19 cellular contexts compared by ENCODE assay signal in the genomic region with DNA sequence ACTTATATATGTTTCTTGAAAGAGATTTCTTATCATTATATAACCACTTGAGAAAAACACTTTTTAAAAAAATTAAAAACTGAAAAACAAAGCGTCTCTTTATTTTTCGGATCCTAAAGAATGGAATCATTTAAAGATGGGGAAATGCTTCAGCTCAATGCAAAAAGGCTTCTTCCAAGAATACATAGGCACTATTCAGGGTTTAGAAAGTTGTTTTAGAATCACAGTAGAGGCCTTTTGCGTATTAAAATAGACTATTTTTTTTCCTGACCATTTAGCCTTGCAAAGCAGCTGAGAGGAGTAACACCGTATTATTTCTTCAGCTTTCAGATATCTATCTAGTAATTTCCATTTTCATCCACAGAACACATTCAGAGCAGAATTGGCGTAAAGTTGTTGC. TPM values are rescaled to one million over a fixed set of nuclear protein-coding genes. Genes with fewer than 3 reads are reported as not detected.
DNase-seq lines count a peak whose midpoint lies in the region; ATAC-seq and TF ChIP-seq lines count a peak whose summit lies in the region.
"Had no signal": no experiment of that assay in that cellular context is flagged by ENCODE, and none has a peak within 500 bp of the region (broad histone marks: within the 10 kb centered on the region; RNA-seq: fewer than 3 reads in every experiment).

No MANE protein-coding gene starts in this region.

- no peak for TF ChIP-seq EP300 in esophagus muscularis mucosa (IDR thresholded peaks at IDR 0.05)

- TF ChIP-seq CTCF in esophagus muscularis mucosa (IDR thresholded peaks at IDR 0.05) (no peak), nephron (IDR thresholded peaks at IDR 0.05; ENCODE audit: unreplicated experiment in 3 of 3) (no peak), tibial artery (IDR thresholded peaks at IDR 0.05) (no peak), GM10248 (IDR thresholded peaks at IDR 0.05; ENCODE audit: control extremely low read depth, extremely low read depth, low read depth, missing control alignments) (no peak)

- no peaks in the 10 kb centered on the region for H3K9me3 Mint-ChIP-seq in nephron
- no peaks in the 10 kb centered on the region for H3K9me3 Mint-ChIP-seq in activated T-helper 17 cell treated with anti-CD3 and anti-CD28 coated beads, Interleukin-2, amount 50 U/mL, for 72 hours
- H3K9me3 Mint-ChIP-seq: activated CD4-positive, alpha-beta T cell treated with anti-CD3 and anti-CD28 coated beads, Interleukin-2, amount 10 ng/mL, durations not matched to agents 24 days and 14 days; natural killer cell treated with Interleukin-12 subunit alpha and Interleukin-12 subunit beta and Interleukin-15 and Interleukin-18, amount 100 ng/mL, for 72 hours had no signal

- peak overlapping the region in 2 of 3 experiments; percentile 11 to 34 for H3K4me3 Mint-ChIP-seq in nephron
- no peak overlapping the region for H3K4me3 Mint-ChIP-seq in activated T-helper 17 cell treated with anti-CD3 and anti-CD28 coated beads, Interleukin-2, amount 50 U/mL, for 72 hours
- H3K4me3 Mint-ChIP-seq: activated CD4-positive, alpha-beta T cell treated with anti-CD3 and anti-CD28 coated beads, Interleukin-2, amount 10 ng/mL, durations not matched to agents 24 days and 14 days; natural killer cell treated with Interleukin-12 subunit alpha and Interleukin-12 subunit beta and Interleukin-15 and Interleukin-18, amount 100 ng/mL, for 72 hours had no signal

- H3K4me1 Mint-ChIP-seq in nephron: peaks cover 83% of the 10 kb centered on the region
- H3K4me1 Mint-ChIP-seq in activated T-helper 17 cell treated with anti-CD3 and anti-CD28 coated beads, Interleukin-2, amount 50 U/mL, for 72 hours: no peaks in the 10 kb centered on the region
- H3K4me1 Mint-ChIP-seq: activated CD4-positive, alpha-beta T cell treated with anti-CD3 and anti-CD28 coated beads, Interleukin-2, amount 10 ng/mL, durations not matched to agents 24 days and 14 days had no signal

- H3K27ac ChIP-seq in angular gyrus (ENCODE audit: low read depth, low read length) (peak overlapping the region; percentile 50), esophagus muscularis mucosa (replicated peaks in 1 of 4) (peak overlapping the region; percentile 1 to 46 (median 22)), tibial artery (peak overlapping the region; percentile 47 to 73)
- H3K27ac ChIP-seq: BLaER1, foreskin keratinocyte, lower lobe of right lung had no signal

- POLR2A ChIA-PET in GM10248 (lab: Yijun Ruan, JAX): no interaction called here

- no peaks in the 10 kb centered on the region for H3K27me3 ChIP-seq in esophagus muscularis mucosa
- no peaks in the 10 kb centered on the region for H3K27me3 ChIP-seq in tibial artery
- H3K27me3 ChIP-seq: BLaER1, foreskin keratinocyte, testis had no signal

- H3K36me3 ChIP-seq in esophagus muscularis mucosa (no peaks in the 10 kb centered on the region), tibial artery (no peaks in the 10 kb centered on the region)
- H3K36me3 ChIP-seq: BLaER1, lower lobe of right lung had no signal

- no peak for DNase-seq in esophagus muscularis mucosa (ENCODE audit: extremely low spot score)
- DNase-seq in tibial artery: no peak
- no peak for DNase-seq in iPS-NIHi11 (ENCODE audit: low spot score)
- DNase-seq in GM10248 (ENCODE audit: extremely low spot score): no peak
- DNase-seq: activated CD4-positive, alpha-beta T cell treated with anti-CD3 and anti-CD28 coated beads, Interleukin-2, amount 10 ng/mL, durations not matched to agents 24 days and 14 days; activated naive CD4-positive, alpha-beta T cell treated with Interleukin-2 at 50 U/mL for 16 hours; DMS 273 treated with DMSO at 0.1 percent for 48 hours; effector memory CD4-positive, alpha-beta T cell; foreskin keratinocyte; lower lobe of right lung; SHP77 treated with DMSO at 0.1 percent for 48 hours; stimulated activated CD4-positive, alpha-beta T cell treated with anti-CD3 and anti-CD28 coated beads, Interleukin-2, amount 100 ng/mL, for 48 hours had no signal

- no peak overlapping the region for H3K4me3 ChIP-seq in esophagus muscularis mucosa
- H3K4me3 ChIP-seq in tibial artery: no peak overlapping the region
- H3K4me3 ChIP-seq: BLaER1, lower lobe of right lung, testis had no signal

- peak overlapping the region; percentile 75 to 93 (median 92) for H3K27ac Mint-ChIP-seq in nephron
- no peak overlapping the region for H3K27ac Mint-ChIP-seq in activated T-helper 17 cell treated with anti-CD3 and anti-CD28 coated beads, Interleukin-2, amount 50 U/mL, for 72 hours
- H3K27ac Mint-ChIP-seq: activated CD4-positive, alpha-beta T cell treated with anti-CD3 and anti-CD28 coated beads, Interleukin-2, amount 10 ng/mL, durations not matched to agents 24 days and 14 days; natural killer cell treated with Interleukin-12 subunit alpha and Interleukin-12 subunit beta and Interleukin-15 and Interleukin-18, amount 100 ng/mL, for 72 hours had no signal

- no peaks in the 10 kb centered on the region for H3K27me3 Mint-ChIP-seq in nephron (ENCODE audit: low read depth)
- H3K27me3 Mint-ChIP-seq in activated T-helper 17 cell treated with anti-CD3 and anti-CD28 coated beads, Interleukin-2, amount 50 U/mL, for 72 hours: peaks cover 11% of the 10 kb centered on the region
- H3K27me3 Mint-ChIP-seq: activated CD4-positive, alpha-beta T cell treated with anti-CD3 and anti-CD28 coated beads, Interleukin-2, amount 10 ng/mL, durations not matched to agents 24 days and 14 days had no signal

- H3K4me1 ChIP-seq in esophagus muscularis mucosa (peaks cover 14 to 31% (median 19%) of the 10 kb centered on the region in 4 donors), tibial artery (peaks cover 0 to 98% (median 57%) of the 10 kb centered on the region in 4 donors)
- H3K4me1 ChIP-seq: BLaER1 had no signal

- no peak for TF ChIP-seq POLR2A in esophagus muscularis mucosa (IDR thresholded peaks at IDR 0.05; ENCODE audit: low read depth)

- no peaks in the 10 kb centered on the region for H3K9me3 ChIP-seq in esophagus muscularis mucosa
- no peaks in the 10 kb centered on the region for H3K9me3 ChIP-seq in tibial artery
- H3K9me3 ChIP-seq: BLaER1, lower lobe of right lung, testis had no signal

- WGBS in esophagus muscularis mucosa: 68% methylated on average over 5 of the region's 5 CpGs

- no peaks in the 10 kb centered on the region for H3K36me3 Mint-ChIP-seq in nephron (ENCODE audit: low read depth)
- H3K36me3 Mint-ChIP-seq in activated T-helper 17 cell treated with anti-CD3 and anti-CD28 coated beads, Interleukin-2, amount 50 U/mL, for 72 hours (ENCODE audit: low read depth): no peaks in the 10 kb centered on the region
- H3K36me3 Mint-ChIP-seq: natural killer cell treated with Interleukin-12 subunit alpha and Interleukin-12 subunit beta and Interleukin-15 and Interleukin-18, amount 100 ng/mL, for 72 hours had no signal

- ATAC-seq in activated T-helper 17 cell treated with anti-CD3 and anti-CD28 coated beads, Interleukin-2, amount 50 U/mL, for 72 hours (replicated peaks): no peak
- ATAC-seq: HCT116; lower lobe of right lung; natural killer cell treated with Interleukin-12 subunit alpha and Interleukin-12 subunit beta and Interleukin-15 and Interleukin-18, amount 100 ng/mL, for 72 hours had no signal

- intact Hi-C loops in esophagus muscularis mucosa (cut with DNase I) (no loop called here), tibial artery (cut with DNase I; ENCODE audit: low total_unique reads) (no loop called here)

- CTCF ChIA-PET in GM10248 (lab: Yijun Ruan, JAX): interaction anchor here (0.7 to 2.1 kb wide), 5 partner anchors 8 to 183 kb away, joined by 3 to 14 read pairs (median 4); no protein-coding TSS in a partner anchor

RNA-seq across cellular contexts. Expression of a gene that starts 34.4 kb away (rescaled TPM):
- 10 to 100 TPM; 11.6 to 31.2 (median 28.4) TPM for total RNA-seq in esophagus muscularis mucosa
- total RNA-seq in activated T-helper 17 cell treated with anti-CD3 and anti-CD28 coated beads, Interleukin-2, amount 50 U/mL, for 72 hours: not detected
- total RNA-seq: activated CD4-positive, alpha-beta T cell treated with anti-CD3 and anti-CD28 coated beads, Interleukin-2, amount 10 ng/mL, durations not matched to agents 24 days and 14 days; natural killer cell treated with Interleukin-12 subunit alpha and Interleukin-12 subunit beta and Interleukin-15 and Interleukin-18, amount 100 ng/mL, for 72 hours had no signal

Comparison
In these comparisons a context has a peak if more than half of its experiments do, and no peak if none do; other contexts are left out.
1. RNA of a gene that starts 34.4 kb away (total RNA-seq): 11.6 to 31.2 TPM in esophagus muscularis mucosa; not detected in activated T-helper 17 cell treated with anti-CD3 and anti-CD28 coated beads, Interleukin-2, amount 50 U/mL, for 72 hours; every median in the first group is over 10 times any median in the second.
2. Peak in every context shown above with its lines, with median percentiles within 50 percentile points of each other: H3K27ac ChIP-seq.